Comparison of ENCODE assay signal across 10 cellular contexts in genomic region chr15:99682455-99682854, GRCh38. TPM values are rescaled to one million over a fixed set of nuclear protein-coding genes. Genes with fewer than 3 reads are reported as not detected.
A peak's percentile ranks its signal among the peaks of the same experiment; 100 is the strongest.
DNase-seq lines count a peak whose midpoint lies in the region; ATAC-seq and TF ChIP-seq lines count a peak whose summit lies in the region.
"Had no signal": no experiment of that assay in that cellular context is flagged by ENCODE, and none has a peak within 500 bp of the region (broad histone marks: within the 10 kb centered on the region; RNA-seq: fewer than 3 reads in every experiment).

No MANE protein-coding gene starts in this region.

- peaks cover 0 to 62% (median 16%) of the 10 kb centered on the region in 6 donors for H3K36me3 ChIP-seq in spleen
- H3K36me3 ChIP-seq: prostate gland had no signal

- DNase-seq in T-helper 2 cell treated with Interferon-gamma antibody and Interleukin-4, amounts not matched to agents 5 μg/mL and 100 μg/mL, for 36 hours (ENCODE audit: low spot score): no peak
- DNase-seq in T-helper 2 cell (no peak), SW480 (ENCODE audit: low spot score) (peak; percentile 15), fibroblast of the aortic adventitia (ENCODE audit: low read depth) (peak; percentile 84), spleen (no peak), ecto neural progenitor cell (ENCODE audit: low spot score) (no peak), SKM-1 (lab: John Stamatoyannopoulos, UW; ENCODE audit: unreplicated experiment) (no peak)

- intact Hi-C loops in spleen (cut with DNase I; ENCODE audit: low total_unique reads): no loop called here

- TF ChIP-seq CTCF in fibroblast of the aortic adventitia (IDR thresholded peaks at IDR 0.05; ENCODE audit: insufficient read depth, low read length) (no peak), spleen (IDR thresholded peaks at IDR 0.05 in 8 of 11, conservative IDR thresholded peaks at IDR 0.05 in 3 of 11) (no peak)

- WGBS in spleen, 5 donors: 0 to 68% (median 55%) methylated on average over 1 of the region's 1 CpG

- TF ChIP-seq POLR2A in spleen (IDR thresholded peaks at IDR 0.05): no peak

- H3K9me3 ChIP-seq in spleen: peaks cover 0 to 27% (median 19%) of the 10 kb centered on the region in 8 donors
- H3K9me3 ChIP-seq: prostate gland had no signal

- H3K27me3 Mint-ChIP-seq in T-helper 2 cell treated with Interferon-gamma antibody and Interleukin-4, amounts not matched to agents 5 μg/mL and 100 μg/mL, for 36 hours (ENCODE audit: low read depth): no peaks in the 10 kb centered on the region

- H3K36me3 Mint-ChIP-seq in T-helper 2 cell treated with Interferon-gamma antibody and Interleukin-4, amounts not matched to agents 5 μg/mL and 100 μg/mL, for 36 hours (ENCODE audit: low read depth): peaks cover 67% of the 10 kb centered on the region

- H3K4me1 ChIP-seq in spleen: peaks cover 3 to 25% (median 17%) of the 10 kb centered on the region in 6 donors
- H3K4me1 ChIP-seq: prostate gland had no signal

- peaks cover 22% of the 10 kb centered on the region for H3K4me1 Mint-ChIP-seq in T-helper 2 cell treated with Interferon-gamma antibody and Interleukin-4, amounts not matched to agents 5 μg/mL and 100 μg/mL, for 36 hours (ENCODE audit: low read depth)

- H3K27ac ChIP-seq in spleen: peak overlapping the region; percentile 47 to 86 (median 76)
- H3K27ac ChIP-seq: KMS-11, prostate gland had no signal

- no peaks in the 10 kb centered on the region for H3K27me3 ChIP-seq in spleen (replicated peaks in 1 of 7)

- no peak for ATAC-seq in HG03175 (IDR thresholded peaks at IDR 0.05; ENCODE audit: unreplicated experiment)

- no peak overlapping the region for H3K4me3 ChIP-seq in fibroblast of the aortic adventitia (ENCODE audit: low read depth, low read length)
- no peak overlapping the region for H3K4me3 ChIP-seq in spleen
- H3K4me3 ChIP-seq: prostate gland had no signal

- H3K4me3 Mint-ChIP-seq in T-helper 2 cell treated with Interferon-gamma antibody and Interleukin-4, amounts not matched to agents 5 μg/mL and 100 μg/mL, for 36 hours: no peak overlapping the region

- peaks cover 32% of the 10 kb centered on the region for H3K9me3 Mint-ChIP-seq in T-helper 2 cell treated with Interferon-gamma antibody and Interleukin-4, amounts not matched to agents 5 μg/mL and 100 μg/mL, for 36 hours

- peak overlapping the region; percentile 37 for H3K27ac Mint-ChIP-seq in T-helper 2 cell treated with Interferon-gamma antibody and Interleukin-4, amounts not matched to agents 5 μg/mL and 100 μg/mL, for 36 hours

RNA-seq across cellular contexts. Expression of gene LYSMD4, which starts 50.8 kb away (rescaled TPM):
- total RNA-seq in fibroblast of the aortic adventitia (ENCODE audit: low replicate concordance) (2.6 and 9.0 TPM in 2 replicates), spleen (10 to 100 TPM in 1 of 7 donors, 1 to 10 TPM in 6; 5.4 to 13.3 (median 7.6) TPM)
- 1 to 10 TPM; 2.5 to 5.7 (median 4.8) TPM for polyA plus RNA-seq in spleen

Comparison
In these comparisons a context has a peak if more than half of its experiments do, and no peak if none do; other contexts are left out.
1. DNase-seq: peak in SW480 (single experiment) and fibroblast of the aortic adventitia (single experiment); none in T-helper 2 cell treated with Interferon-gamma antibody and Interleukin-4, amounts not matched to agents 5 μg/mL and 100 μg/mL, for 36 hours (single experiment), T-helper 2 cell (0 of 5), spleen (single experiment), ecto neural progenitor cell (single experiment) and SKM-1 (single experiment).